Comparison of ENCODE assay signal across 9 cellular contexts in the genomic region with DNA sequence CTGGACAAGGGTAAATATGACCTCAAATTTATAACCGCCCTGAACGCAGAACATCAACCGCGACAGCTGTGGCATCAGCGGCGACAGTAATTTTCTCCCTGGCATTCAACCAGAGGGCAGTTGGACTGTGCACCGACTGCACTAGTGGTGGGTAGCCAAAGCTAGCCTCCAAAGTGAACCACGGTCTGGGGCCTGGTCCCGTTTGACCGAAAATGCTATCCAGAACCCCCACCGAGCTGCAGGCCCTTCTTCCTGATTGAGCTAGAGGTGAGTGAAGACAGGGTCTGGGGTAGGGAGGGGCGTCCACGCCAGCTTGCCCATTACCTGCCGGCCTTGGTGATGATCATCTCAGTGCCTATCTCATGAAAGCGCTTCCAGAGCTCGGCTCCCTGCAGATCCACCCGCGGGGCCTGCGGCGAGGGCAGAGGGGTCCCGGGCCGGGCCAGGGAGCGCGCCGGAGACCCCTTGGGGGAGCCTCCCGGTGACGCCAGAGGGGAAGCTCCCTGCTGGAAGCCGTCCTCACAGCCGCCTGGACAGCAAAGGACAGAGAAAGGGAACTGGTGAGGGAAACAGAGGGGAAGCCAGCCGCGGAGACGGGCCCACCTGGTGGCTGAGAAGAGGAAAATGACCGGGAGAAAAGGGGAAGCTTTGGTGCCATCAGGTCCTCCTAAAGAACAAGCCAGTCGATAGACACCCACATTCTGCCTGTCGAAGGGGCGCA. TPM values are rescaled to one million over a fixed set of nuclear protein-coding genes. Genes with fewer than 3 reads are reported as not detected.
DNase-seq lines count a peak whose midpoint lies in the region; ATAC-seq and TF ChIP-seq lines count a peak whose summit lies in the region.
"Had no signal": no experiment of that assay in that cellular context is flagged by ENCODE, and none has a peak within 500 bp of the region (broad histone marks: within the 10 kb centered on the region; RNA-seq: fewer than 3 reads in every experiment).

No MANE protein-coding gene starts in this region.

- DNase-seq in Calu3 (peak; percentile 47), Panc1 (ENCODE audit: low read depth, low spot score) (no peak), fibroblast of lung (ENCODE audit: low read depth in 2 of 2) (peak in 1 of 2 donors; percentile 27), osteoblast (ENCODE audit: insufficient read length, low spot score, missing footprints) (peak; percentile 68), SKM-1 (lab: John Stamatoyannopoulos, UW; ENCODE audit: unreplicated experiment) (no peak)
- DNase-seq in activated CD4-positive, alpha-beta T cell treated with anti-CD3 and anti-CD28 coated beads, Interleukin-2, amount 50 U/mL, for 1 hour = no peak
- DNase-seq: activated naive CD8-positive, alpha-beta T cell treated with anti-CD3 and anti-CD28 coated beads for 36 hours had no signal

- intact Hi-C loops in Calu3 (cut with micrococcal nuclease; ENCODE audit: unreplicated experiment) = loop anchor here (5.0 kb wide), 2 partner anchors 295 to 335 kb away; no protein-coding TSS in a partner anchor
- intact Hi-C loops in Panc1 (cut with micrococcal nuclease; ENCODE audit: unreplicated experiment) = loop anchor here (10.0 kb wide), 1 partner anchor 202 kb away; no protein-coding TSS in a partner anchor

- H3K36me3 ChIP-seq in Panc1 (ENCODE audit: control insufficient read depth, insufficient read depth, low read length) (peaks cover under 1% of the 10 kb centered on the region; the same call in 1 of the 2 replicates), fibroblast of lung (ENCODE audit: control insufficient read depth, insufficient read depth, low read length) (no peaks in the 10 kb centered on the region), osteoblast (ENCODE audit: insufficient read depth, low read length) (peaks cover 11% of the 10 kb centered on the region)

- H3K4me2 ChIP-seq in fibroblast of lung (ENCODE audit: extremely low read depth, insufficient read depth, low read length) (no peak overlapping the region), osteoblast (ENCODE audit: insufficient read depth, low read length) (peak overlapping the region; percentile 89)

- H3K36me3 Mint-ChIP-seq in Calu3 (ENCODE audit: insufficient read depth, unreplicated experiment) = peaks cover 58% of the 10 kb centered on the region

- peak overlapping the region; percentile 92 for H3K27ac Mint-ChIP-seq in Calu3 (ENCODE audit: unreplicated experiment)
- H3K27ac Mint-ChIP-seq: activated naive CD8-positive, alpha-beta T cell treated with anti-CD3 and anti-CD28 coated beads for 36 hours had no signal

- H4K20me1 ChIP-seq in fibroblast of lung (ENCODE audit: control insufficient read depth, extremely low read depth, insufficient read depth, low read length) (no peaks in the 10 kb centered on the region), osteoblast (ENCODE audit: insufficient read depth, low read length) (peaks cover 3% of the 10 kb centered on the region)

- H3K9me3 ChIP-seq in Panc1 (ENCODE audit: control insufficient read depth, insufficient read depth, low read depth, low read length) (no peaks in the 10 kb centered on the region), fibroblast of lung (ENCODE audit: control insufficient read depth, insufficient read depth, low read depth, low read length) (no peaks in the 10 kb centered on the region), osteoblast (ENCODE audit: low read depth, low read length) (no peaks in the 10 kb centered on the region)

- in situ Hi-C loops in Panc1 (cut with HindIII; ENCODE audit: low pct_unique_long_range_greater_than_20kb, low sequenced_read_pairs) = no loop called here

- BruUV-seq in Calu3 (replicated peaks; lab: Mats Ljungman, UMichigan) (no TSS peak), Panc1 (replicated peaks; lab: Mats Ljungman, UMichigan) (no TSS peak)

- H3K27me3 ChIP-seq in Panc1 (ENCODE audit: control insufficient read depth, insufficient read depth, low read length) = no peaks in the 10 kb centered on the region
- H3K27me3 ChIP-seq in fibroblast of lung (ENCODE audit: control insufficient read depth, insufficient read depth, low read length) = peaks cover 36% of the 10 kb centered on the region
- no peaks in the 10 kb centered on the region for H3K27me3 ChIP-seq in osteoblast (ENCODE audit: insufficient read depth, low read length)

- CTCF ChIA-PET in Calu3 (lab: Charles Lee) = interaction anchor here (0.7 kb wide), 1 partner anchor 164 kb away, joined by 3 read pairs; no protein-coding TSS in a partner anchor
- CTCF ChIA-PET in Panc1 (lab: Charles Lee) = no interaction called here

- peaks cover 2% of the 10 kb centered on the region for H3K4me1 Mint-ChIP-seq in Calu3 (ENCODE audit: low read depth, unreplicated experiment)

- no peaks in the 10 kb centered on the region for H3K79me2 ChIP-seq in fibroblast of lung (ENCODE audit: control insufficient read depth, insufficient read depth, low read length)
- peaks cover 54% of the 10 kb centered on the region for H3K79me2 ChIP-seq in osteoblast (ENCODE audit: insufficient read depth, low read length)

- TF ChIP-seq CTCF in Calu3 (IDR thresholded peaks at IDR 0.05; ENCODE audit: unreplicated experiment) (no peak), Panc1 (IDR thresholded peaks at IDR 0.05) (peak; percentile 17; the same call in 1 of the 2 replicates), fibroblast of lung (conservative IDR thresholded peaks at IDR 0.05 in 1 of 2, IDR thresholded peaks at IDR 0.05 in 1 of 2; ENCODE audit: low read depth in 1 of 2, low read length in 2 of 2) (peak in 1 of 2 donors; percentile 27), osteoblast (IDR thresholded peaks at IDR 0.05; ENCODE audit: extremely low read depth, low read depth, low read length) (peak; percentile 39)

- peak overlapping the region; percentile 70 for H3K4me3 Mint-ChIP-seq in Calu3 (ENCODE audit: low read depth, unreplicated experiment)
- H3K4me3 Mint-ChIP-seq: activated naive CD8-positive, alpha-beta T cell treated with anti-CD3 and anti-CD28 coated beads for 36 hours had no signal

- H3K27ac ChIP-seq in Panc1 (ENCODE audit: low read length) (peak overlapping the region; percentile 63; the same call in 1 of the 2 replicates), fibroblast of lung (ENCODE audit: insufficient read depth, low read length) (peak overlapping the region; percentile 31), osteoblast (ENCODE audit: low read depth, low read length) (peak overlapping the region; percentile 83)

- H3K9ac ChIP-seq in fibroblast of lung (ENCODE audit: insufficient read depth, low read length) = peak overlapping the region; percentile 25

- H3K4me3 ChIP-seq in Panc1 (ENCODE audit: low read depth in 2 of 2, low read length in 2 of 2) (peak overlapping the region; percentile 55 to 67), fibroblast of lung (replicated peaks in 1 of 4; ENCODE audit: control extremely low read depth in 1 of 4, insufficient read depth in 1 of 4, low read depth in 3 of 4, low read length in 4 of 4) (peak overlapping the region in 2 of 4 experiments; percentile 44 to 66), osteoblast (ENCODE audit: insufficient read depth, low read length) (peak overlapping the region; percentile 84)

- POLR2A ChIA-PET in Panc1 (lab: Charles Lee) = no interaction called here

- H3K9me3 Mint-ChIP-seq in Calu3 (ENCODE audit: low read depth, unreplicated experiment) = no peaks in the 10 kb centered on the region

- ATAC-seq in Panc1 (peak; percentile 16; the same call in 1 of the 2 replicates), GM21423 (IDR thresholded peaks at IDR 0.05; ENCODE audit: unreplicated experiment) (no peak), GM21526 (IDR thresholded peaks at IDR 0.05; ENCODE audit: low FRiP score, unreplicated experiment) (no peak)

- no peaks in the 10 kb centered on the region for H3K27me3 Mint-ChIP-seq in Calu3 (ENCODE audit: unreplicated experiment)

- H3K4me1 ChIP-seq in Panc1 (ENCODE audit: control insufficient read depth, insufficient read depth, low read length) (no peaks in the 10 kb centered on the region), fibroblast of lung (ENCODE audit: control insufficient read depth, extremely low read depth, insufficient read depth, low read length) (no peaks in the 10 kb centered on the region), osteoblast (ENCODE audit: insufficient read depth, low read length) (peaks cover 22% of the 10 kb centered on the region)

- H2AFZ ChIP-seq in fibroblast of lung (ENCODE audit: low read length) (no peak overlapping the region), osteoblast (ENCODE audit: low read length) (peak overlapping the region; percentile 89)

RNA-seq across cellular contexts. Expression of gene TBX18, which starts 2.0 kb away (rescaled TPM):
- total RNA-seq in Calu3 (2022) (48.5 and 49.2 TPM in 2 replicates), Panc1 (2021; ENCODE audit: unreplicated experiment) (10.1 TPM), fibroblast of lung (0.33 and 0.77 TPM in 2 replicates), osteoblast (64.1 and 65.1 TPM in 2 replicates)
- polyA plus RNA-seq in Panc1 (2012; ENCODE audit: insufficient read length) = 6.4 TPM
- polyA plus RNA-seq in fibroblast of lung = 2.2 and 2.4 TPM in 2 replicates
- 1.0 and 1.2 TPM in 2 replicates for polyA plus RNA-seq in fibroblast of lung (2012)
- 0.89 and 1.3 TPM in 2 replicates for polyA minus RNA-seq in fibroblast of lung (ENCODE audit: low replicate concordance)
- total RNA-seq: activated naive CD8-positive, alpha-beta T cell treated with anti-CD3 and anti-CD28 coated beads for 36 hours had no signal

Comparison
In these comparisons a context has a peak if more than half of its experiments do, and no peak if none do; other contexts are left out.
1. DNase-seq: peak in Calu3 (single experiment) and osteoblast (single experiment); none in Panc1 (single experiment), SKM-1 (single experiment) and activated CD4-positive, alpha-beta T cell treated with anti-CD3 and anti-CD28 coated beads, Interleukin-2, amount 50 U/mL, for 1 hour (single experiment).
2. H3K27ac ChIP-seq: peak in every context shown above with its lines; median percentile 83 in osteoblast; 63 in Panc1; 31 in fibroblast of lung.